31 cellular contexts compared by ENCODE assay signal in genomic region chr1:212506666-212507065, GRCh38.
"Had no signal": no experiment of that assay in that cellular context is flagged by ENCODE, and none has a peak within 500 bp of the region (broad histone marks: within the 10 kb centered on the region; RNA-seq: fewer than 3 reads in every experiment).

No MANE protein-coding gene starts in this region.

- H3K27me3 ChIP-seq: adrenal gland, cardiac muscle cell, colonic mucosa, ovary, sigmoid colon, suprapubic skin had no signal

- H3K4me2 ChIP-seq: smooth muscle cell had no signal

- H3K4me3 ChIP-seq: adrenal gland, cardiac muscle cell, colonic mucosa, lower lobe of right lung, ovary, prostate gland, sigmoid colon, smooth muscle cell, suprapubic skin, tibial nerve had no signal

- H3K36me3 ChIP-seq: adrenal gland, cardiac muscle cell, colonic mucosa, lower lobe of right lung, ovary, prostate gland, sigmoid colon, suprapubic skin, tibial nerve had no signal

- H3K4me1 ChIP-seq: adrenal gland, colonic mucosa, lower lobe of right lung, prostate gland, sigmoid colon, suprapubic skin, tibial nerve had no signal

- H3K4me3 Mint-ChIP-seq: activated CD4-positive, alpha-beta T cell treated with anti-CD3 and anti-CD28 coated beads for 36 hours; activated naive CD4-positive, alpha-beta T cell treated with anti-CD3 and anti-CD28 coated beads for 36 hours; activated naive CD8-positive, alpha-beta T cell treated with anti-CD3 and anti-CD28 coated beads for 36 hours; activated T-helper 1 cell treated with anti-CD3 and anti-CD28 coated beads, Interleukin-12 subunit alpha, Interleukin-12 subunit beta, Interleukin-2, Interleukin-4 antibody, amounts not matched to agents 30 ng/mL and 10 ng/mL and 1 ng/mL, durations not matched to agents 14 hours and 24 hours and 36 hours; effector memory CD8-positive, alpha-beta T cell; immature natural killer cell; nephron; T-cell; T-helper 2 cell treated with Interferon-gamma antibody and Interleukin-4, amounts not matched to agents 5 μg/mL and 100 μg/mL, for 36 hours had no signal

- H3K9me3 Mint-ChIP-seq: activated naive CD4-positive, alpha-beta T cell treated with anti-CD3 and anti-CD28 coated beads for 36 hours; activated naive CD8-positive, alpha-beta T cell treated with anti-CD3 and anti-CD28 coated beads for 36 hours; activated T-helper 1 cell treated with anti-CD3 and anti-CD28 coated beads, Interleukin-12 subunit alpha, Interleukin-12 subunit beta, Interleukin-2, Interleukin-4 antibody, amounts not matched to agents 30 ng/mL and 10 ng/mL and 1 ng/mL, durations not matched to agents 14 hours and 24 hours and 36 hours; effector memory CD8-positive, alpha-beta T cell; immature natural killer cell; nephron; T-cell; T-helper 2 cell treated with Interferon-gamma antibody and Interleukin-4, amounts not matched to agents 5 μg/mL and 100 μg/mL, for 36 hours had no signal

- H3K36me3 Mint-ChIP-seq: activated naive CD8-positive, alpha-beta T cell treated with anti-CD3 and anti-CD28 coated beads for 36 hours; brain; T-cell had no signal

- H3K27ac Mint-ChIP-seq: activated CD4-positive, alpha-beta T cell treated with anti-CD3 and anti-CD28 coated beads for 36 hours; activated naive CD4-positive, alpha-beta T cell treated with anti-CD3 and anti-CD28 coated beads for 36 hours; activated naive CD8-positive, alpha-beta T cell treated with anti-CD3 and anti-CD28 coated beads for 36 hours; activated T-helper 1 cell treated with anti-CD3 and anti-CD28 coated beads, Interleukin-12 subunit alpha, Interleukin-12 subunit beta, Interleukin-2, Interleukin-4 antibody, amounts not matched to agents 30 ng/mL and 10 ng/mL and 1 ng/mL, durations not matched to agents 14 hours and 24 hours and 36 hours; effector memory CD8-positive, alpha-beta T cell; immature natural killer cell; nephron; T-cell; T-helper 2 cell treated with Interferon-gamma antibody and Interleukin-4, amounts not matched to agents 5 μg/mL and 100 μg/mL, for 36 hours had no signal

- DNase-seq: activated CD4-positive, alpha-beta T cell treated with anti-CD3 and anti-CD28 coated beads for 36 hours; activated CD4-positive, alpha-beta T cell treated with anti-CD3 and anti-CD28 coated beads, Interleukin-2, amount 50 U/mL, for 4 hours; activated CD4-positive, CD25-positive, alpha-beta regulatory T cell; activated effector memory CD4-positive, alpha-beta T cell treated with anti-CD3 and anti-CD28 coated beads, Interleukin-2, amount 50 U/mL, for 16 hours; activated naive CD4-positive, alpha-beta T cell treated with anti-CD3 and anti-CD28 coated beads for 36 hours; activated naive CD8-positive, alpha-beta T cell treated with anti-CD3 and anti-CD28 coated beads for 36 hours; activated T-cell treated with anti-CD3 and anti-CD28 coated beads for 4 hours; adrenal gland; aorta; cerebellar nuclear complex; colonic mucosa; dorsolateral prefrontal cortex; effector memory CD8-positive, alpha-beta T cell; foreskin fibroblast; immature natural killer cell; lower lobe of right lung; ovary; sigmoid colon; stimulated activated CD4-positive, alpha-beta T cell treated with anti-CD3 and anti-CD28 coated beads, Interleukin-1b, Interleukin-23, amount 100 ng/mL, for 48 hours; stimulated activated naive CD4-positive, alpha-beta T cell; T-cell had no signal

- H3K4me1 Mint-ChIP-seq: activated CD4-positive, alpha-beta T cell treated with anti-CD3 and anti-CD28 coated beads for 36 hours; activated naive CD8-positive, alpha-beta T cell treated with anti-CD3 and anti-CD28 coated beads for 36 hours; immature natural killer cell; T-cell had no signal

- H3K9me3 ChIP-seq: adrenal gland, colonic mucosa, lower lobe of right lung, ovary, prostate gland, sigmoid colon, suprapubic skin, tibial nerve had no signal

- ATAC-seq: activated CD4-positive, alpha-beta T cell treated with anti-CD3 and anti-CD28 coated beads for 36 hours; effector memory CD8-positive, alpha-beta T cell; lower lobe of right lung; T-cell had no signal

- FAIRE-seq: endothelial cell of umbilical vein had no signal

- H3K27ac ChIP-seq: adrenal gland, cardiac muscle cell, colonic mucosa, lower lobe of right lung, ovary, prostate gland, sigmoid colon, suprapubic skin had no signal
